Comparison of ENCODE assay signal across 8 cellular contexts in the genomic region with DNA sequence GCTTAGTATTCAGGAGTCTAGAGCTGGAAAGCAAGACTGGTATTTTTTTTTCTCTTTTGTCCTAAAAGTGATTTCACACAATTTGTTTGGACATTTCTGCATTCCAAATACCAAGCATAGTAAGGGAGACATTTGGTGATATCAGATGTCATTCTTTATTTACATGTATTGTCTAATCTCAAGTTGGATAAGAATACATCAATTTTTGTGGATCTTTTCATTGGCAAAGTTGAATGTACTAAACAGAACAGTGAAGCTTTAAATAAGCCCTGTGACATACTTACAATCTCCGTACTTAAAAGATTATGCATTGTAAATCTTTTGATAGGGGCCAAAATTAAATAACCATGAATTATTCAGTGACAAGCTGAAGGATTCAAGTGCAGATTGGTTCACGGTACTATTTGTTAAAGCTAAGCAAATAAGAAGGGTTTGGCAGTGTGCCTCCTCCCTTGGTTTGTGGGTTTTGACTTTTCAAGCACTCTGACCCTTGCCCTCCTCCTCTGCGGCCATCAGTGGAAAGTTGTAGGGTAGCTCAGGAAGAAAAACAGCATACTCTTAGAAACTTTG.
A peak's percentile ranks its signal among the peaks of the same experiment; 100 is the strongest.
DNase-seq lines count a peak whose midpoint lies in the region; ATAC-seq and TF ChIP-seq lines count a peak whose summit lies in the region.
"Had no signal": no experiment of that assay in that cellular context is flagged by ENCODE, and none has a peak within 500 bp of the region (broad histone marks: within the 10 kb centered on the region; RNA-seq: fewer than 3 reads in every experiment).

No MANE protein-coding gene starts in this region.

- TF ChIP-seq CTCF in heart right ventricle (IDR thresholded peaks at IDR 0.05) = no peak

- ATAC-seq in heart right ventricle = peak in 5 of 8 donors; percentile 33 to 76 (median 58)
- ATAC-seq in HG02970 (IDR thresholded peaks at IDR 0.05; ENCODE audit: low FRiP score, unreplicated experiment) = no peak
- no peak for ATAC-seq in GM21576 (IDR thresholded peaks at IDR 0.05; ENCODE audit: unreplicated experiment)

- WGBS in heart right ventricle, 2 donors = 51 to 54% methylated on average over 3 of the region's 3 CpGs

- H3K4me3 ChIP-seq in heart right ventricle = no peak overlapping the region

- no peaks in the 10 kb centered on the region for H3K36me3 ChIP-seq in heart right ventricle

- H3K4me1 ChIP-seq in heart right ventricle = peaks cover 0 to 24% (median 0%) of the 10 kb centered on the region in 9 donors

- H3K9me3 ChIP-seq in heart right ventricle = no peaks in the 10 kb centered on the region

- peak; percentile 13 for DNase-seq in HuH-7.5 (ENCODE audit: low spot score)
- peak; percentile 11 to 32 for DNase-seq in heart right ventricle
- DNase-seq in smooth muscle cell of the brain vasculature (ENCODE audit: low read depth, low spot score) = peak; percentile 92
- no peak for DNase-seq in AG20443 (ENCODE audit: low spot score)
- DNase-seq: T-helper 9 cell had no signal

- H3K27me3 ChIP-seq in heart right ventricle = no peaks in the 10 kb centered on the region

- no peak overlapping the region for H3K27ac ChIP-seq in heart right ventricle

- intact Hi-C loops in heart right ventricle (cut with DNase I) = no loop called here

TF ChIP-seq in PFSK-1, 5 proteins besides CTCF, POLR2A, EP300 and RAD21:
- TF ChIP-seq, protein P1, sequence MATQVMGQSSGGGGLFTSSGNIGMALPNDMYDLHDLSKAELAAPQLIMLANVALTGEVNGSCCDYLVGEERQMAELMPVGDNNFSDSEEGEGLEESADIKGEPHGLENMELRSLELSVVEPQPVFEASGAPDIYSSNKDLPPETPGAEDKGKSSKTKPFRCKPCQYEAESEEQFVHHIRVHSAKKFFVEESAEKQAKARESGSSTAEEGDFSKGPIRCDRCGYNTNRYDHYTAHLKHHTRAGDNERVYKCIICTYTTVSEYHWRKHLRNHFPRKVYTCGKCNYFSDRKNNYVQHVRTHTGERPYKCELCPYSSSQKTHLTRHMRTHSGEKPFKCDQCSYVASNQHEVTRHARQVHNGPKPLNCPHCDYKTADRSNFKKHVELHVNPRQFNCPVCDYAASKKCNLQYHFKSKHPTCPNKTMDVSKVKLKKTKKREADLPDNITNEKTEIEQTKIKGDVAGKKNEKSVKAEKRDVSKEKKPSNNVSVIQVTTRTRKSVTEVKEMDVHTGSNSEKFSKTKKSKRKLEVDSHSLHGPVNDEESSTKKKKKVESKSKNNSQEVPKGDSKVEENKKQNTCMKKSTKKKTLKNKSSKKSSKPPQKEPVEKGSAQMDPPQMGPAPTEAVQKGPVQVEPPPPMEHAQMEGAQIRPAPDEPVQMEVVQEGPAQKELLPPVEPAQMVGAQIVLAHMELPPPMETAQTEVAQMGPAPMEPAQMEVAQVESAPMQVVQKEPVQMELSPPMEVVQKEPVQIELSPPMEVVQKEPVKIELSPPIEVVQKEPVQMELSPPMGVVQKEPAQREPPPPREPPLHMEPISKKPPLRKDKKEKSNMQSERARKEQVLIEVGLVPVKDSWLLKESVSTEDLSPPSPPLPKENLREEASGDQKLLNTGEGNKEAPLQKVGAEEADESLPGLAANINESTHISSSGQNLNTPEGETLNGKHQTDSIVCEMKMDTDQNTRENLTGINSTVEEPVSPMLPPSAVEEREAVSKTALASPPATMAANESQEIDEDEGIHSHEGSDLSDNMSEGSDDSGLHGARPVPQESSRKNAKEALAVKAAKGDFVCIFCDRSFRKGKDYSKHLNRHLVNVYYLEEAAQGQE (IDR thresholded peaks at IDR 0.05; ENCODE audit: insufficient read depth in 1 of 2, low read depth in 2 of 2, low read length in 2 of 2) = no peak
- 0 out of 2 replicates have a peak, but pooled peaks have one; percentile 16 for TF ChIP-seq TAF1 (IDR thresholded peaks at IDR 0.05; ENCODE audit: borderline replicate concordance, insufficient read depth, low read length)

Comparison
In these comparisons a context has a peak if more than half of its experiments do, and no peak if none do; other contexts are left out.
1. ATAC-seq: peak in heart right ventricle (5 of 8); none in HG02970 (single experiment) and GM21576 (single experiment).